ENCODE assay signal across 13 cellular contexts in the genomic region with DNA sequence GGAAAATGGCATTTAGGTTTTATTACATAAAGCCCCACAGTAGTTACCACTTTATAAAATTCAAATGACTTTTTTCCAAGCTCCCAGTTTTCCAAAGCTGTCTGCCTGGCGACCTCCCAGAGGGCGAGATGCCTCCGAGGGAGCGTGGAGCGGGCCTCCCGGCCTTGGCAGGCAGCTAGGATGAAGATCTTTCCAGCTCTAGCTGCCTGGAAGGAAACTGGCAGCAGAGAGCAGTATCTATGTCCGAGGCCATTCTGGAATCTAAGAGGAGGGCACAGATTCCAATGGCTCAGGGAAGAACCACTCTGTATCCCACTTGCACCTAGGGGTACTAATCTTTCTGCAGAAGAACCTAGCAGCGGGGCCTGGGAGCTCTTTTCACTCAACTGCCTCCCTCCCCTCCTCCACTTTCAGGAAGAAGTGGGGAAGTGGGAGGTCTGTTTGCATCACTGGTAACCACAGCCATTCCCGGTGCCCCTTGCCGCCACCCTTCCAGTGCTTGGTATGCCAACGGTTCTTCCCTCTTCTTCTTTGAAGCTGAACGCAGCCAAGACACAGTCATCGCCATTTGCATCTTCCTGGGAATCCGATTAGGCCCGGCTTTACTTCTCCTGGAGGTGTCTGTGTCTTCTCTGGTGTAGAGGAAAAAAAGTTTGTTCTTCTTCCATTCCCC. TPM values are rescaled to one million over a fixed set of nuclear protein-coding genes. Genes with fewer than 3 reads are reported as not detected.
DNase-seq lines count a peak whose midpoint lies in the region; ATAC-seq, FAIRE-seq and TF ChIP-seq lines count a peak whose summit lies in the region.
"Had no signal": no experiment of that assay in that cellular context is flagged by ENCODE, and none has a peak within 500 bp of the region (broad histone marks: within the 10 kb centered on the region; RNA-seq: fewer than 3 reads in every experiment).

No MANE protein-coding gene starts in this region.

- H3K27me3 ChIP-seq in GM12878 (replicated peaks in 1 of 2; ENCODE audit: control insufficient read depth in 2 of 2, insufficient read depth in 2 of 2, low read length in 1 of 2) (no peaks in the 10 kb centered on the region; a peak in 1 of 4 replicates), mesendoderm (ENCODE audit: insufficient read depth, low read length, poor library complexity) (no peaks in the 10 kb centered on the region), SK-N-SH (ENCODE audit: insufficient read depth) (no peaks in the 10 kb centered on the region; the same call in 1 of the 2 replicates)

- POLR2A ChIA-PET in GM12878 (lab: Charles Lee) (interaction anchor here (0.6 kb wide), 1 partner anchor 42 kb away, joined by 3 read pairs; no protein-coding TSS in a partner anchor), SK-N-SH (lab: Yijun Ruan, JAX) (no interaction called here)

- H3K9ac ChIP-seq in GM12878 (ENCODE audit: control insufficient read depth, insufficient read depth, low read length) (no peak overlapping the region), mesendoderm (ENCODE audit: low read length) (no peak overlapping the region), SK-N-SH (no peak overlapping the region), kidney (ENCODE audit: low read length in 2 of 2) (no peak overlapping the region)

- no peaks in the 10 kb centered on the region for H3K9me2 ChIP-seq in SK-N-SH

- H2AK5ac ChIP-seq in mesendoderm (ENCODE audit: low read length) = no peak overlapping the region

- RAD21 ChIA-PET in GM12878 (lab: Charles Lee; ENCODE audit: unreplicated experiment) = interaction anchor here (0.9 to 1.1 kb wide), 2 partner anchors 34 to 187 kb away, joined by 3 read pairs; no protein-coding TSS in a partner anchor

- peaks cover 5% of the 10 kb centered on the region for H3K4me1 ChIP-seq in GM12878 (ENCODE audit: control insufficient read depth, insufficient read depth, low read length)
- no peaks in the 10 kb centered on the region for H3K4me1 ChIP-seq in mesendoderm (ENCODE audit: control insufficient read depth, low read depth, low read length)
- no peaks in the 10 kb centered on the region for H3K4me1 ChIP-seq in SK-N-SH (ENCODE audit: control insufficient read depth in 1 of 2, insufficient read depth in 2 of 2, low read depth in 1 of 2, low read length in 1 of 2)
- no peaks in the 10 kb centered on the region for H3K4me1 ChIP-seq in kidney (ENCODE audit: control insufficient read depth in 1 of 2, insufficient read depth in 1 of 2, low read depth in 1 of 2, low read length in 2 of 2)
- H3K4me1 ChIP-seq: prostate gland had no signal

- H3K4ac ChIP-seq in mesendoderm (ENCODE audit: low read depth, low read length) = no peak overlapping the region

- H2AFZ ChIP-seq in GM12878 (ENCODE audit: control insufficient read depth, low read depth, low read length) = peak overlapping the region; percentile 15; the same call in 1 of the 2 replicates
- H2AFZ ChIP-seq in SK-N-SH (ENCODE audit: low read depth) = no peak overlapping the region

- in situ Hi-C loops in GM12878 (cut with MboI) = no loop called here

- WGBS in GM12878 (ENCODE audit: insufficient coverage, insufficient replicate concordance, low lambda C conversion rate, missing lambda C conversion rate) = 52% methylated on average over 15 of the region's 15 CpGs
- no CpG with 5 or more reads among the region's 15 CpGs for WGBS in mesendoderm (ENCODE audit: extremely low coverage, insufficient coverage, low lambda C conversion rate)
- WGBS in SK-N-SH (ENCODE audit: low lambda C conversion rate) = 76% methylated on average over 15 of the region's 15 CpGs

- DNase-seq in Ammon's horn (ENCODE audit: low spot score) (peak; percentile 46), KG1 (lab: John Stamatoyannopoulos, UW) (peak; percentile 66), GM12878 (ENCODE audit: low read depth, low spot score) (no peak), mesendoderm (peak; percentile 43), SK-N-SH (no peak), kidney (no peak)
- DNase-seq in activated CD4-positive, CD25-positive, alpha-beta regulatory T cell treated with anti-CD3 and anti-CD28 coated beads, Interleukin-2, amount 50 U/mL, for 72 hours = no peak
- DNase-seq: kidney glomerular epithelial cell had no signal

- intact Hi-C loops in GM12878 (cut with micrococcal nuclease; ENCODE audit: unreplicated experiment) (no loop called here), kidney (cut with DNase I) (no loop called here)

- H4K20me1 ChIP-seq in GM12878 (ENCODE audit: control insufficient read depth, insufficient read depth) = no peaks in the 10 kb centered on the region
- no peaks in the 10 kb centered on the region for H4K20me1 ChIP-seq in SK-N-SH (ENCODE audit: insufficient read depth)

- H3K4me3 ChIP-seq in GM12878 (no peak overlapping the region), mesendoderm (ENCODE audit: low read length) (no peak overlapping the region), SK-N-SH (ENCODE audit: low read depth in 2 of 2, low read length in 1 of 2) (no peak overlapping the region), kidney (ENCODE audit: low read length in 2 of 2) (no peak overlapping the region)
- H3K4me3 ChIP-seq: prostate gland had no signal

- CTCF ChIA-PET in GM12878 (lab: Yijun Ruan, JAX) = no interaction called here
- CTCF ChIA-PET in SK-N-SH (lab: Yijun Ruan, JAX) = interaction anchor here (1.0 kb wide), 2 partner anchors 19 to 205 kb away, joined by 3 to 4 read pairs; no protein-coding TSS in a partner anchor

- SMC1A ChIA-PET in GM12878 (lab: Charles Lee; ENCODE audit: uncharacterized antibody, unreplicated experiment) = interaction anchor here (0.8 to 1.3 kb wide), 2 partner anchors 23 to 80 kb away, joined by 3 read pairs; no protein-coding TSS in a partner anchor

- no TSS peak for BruUV-seq in GM12878 (replicated peaks; lab: Mats Ljungman, UMichigan)

- no peak overlapping the region for H4K8ac ChIP-seq in mesendoderm (ENCODE audit: low read depth, low read length)

- no peak overlapping the region for H2BK15ac ChIP-seq in mesendoderm (replicated peaks; ENCODE audit: low read depth)

- H3K9me3 ChIP-seq in GM12878 (replicated peaks; ENCODE audit: control insufficient read depth, insufficient read depth, low read length) (no peaks in the 10 kb centered on the region), SK-N-SH (no peaks in the 10 kb centered on the region), kidney (ENCODE audit: control insufficient read depth in 1 of 2, low read length in 2 of 2) (no peaks in the 10 kb centered on the region)
- H3K9me3 ChIP-seq: prostate gland had no signal

- no peaks in the 10 kb centered on the region for H3K36me3 ChIP-seq in GM12878 (ENCODE audit: control insufficient read depth in 2 of 2, insufficient read depth in 2 of 2, low read length in 1 of 2)
- H3K36me3 ChIP-seq in mesendoderm (ENCODE audit: control insufficient read depth, insufficient read depth, low read length) = no peaks in the 10 kb centered on the region
- H3K36me3 ChIP-seq in SK-N-SH (replicated peaks in 1 of 2; ENCODE audit: control insufficient read depth in 1 of 2, insufficient read depth in 2 of 2, low read length in 1 of 2) = no peaks in the 10 kb centered on the region
- H3K36me3 ChIP-seq in kidney (ENCODE audit: control insufficient read depth in 1 of 2, insufficient read depth in 2 of 2, low read length in 2 of 2) = no peaks in the 10 kb centered on the region
- H3K36me3 ChIP-seq: prostate gland had no signal

- TF ChIP-seq EP300 in GM12878 (IDR thresholded peaks at IDR 0.05; ENCODE audit: borderline replicate concordance in 1 of 2, control insufficient read depth in 1 of 2, low read depth in 2 of 2, low read length in 2 of 2) (no peak), SK-N-SH (IDR thresholded peaks at IDR 0.05; ENCODE audit: borderline replicate concordance in 1 of 2, low read depth in 1 of 2, low read length in 1 of 2) (no peak)

- TF ChIP-seq RAD21 in GM12878 (IDR thresholded peaks at IDR 0.05; ENCODE audit: insufficient read depth, low read depth, low read length) (no peak), SK-N-SH (IDR thresholded peaks at IDR 0.05; ENCODE audit: low read length) (no peak)

- H3K27ac ChIP-seq in GM12878 (ENCODE audit: control insufficient read depth, insufficient read depth) (no peak overlapping the region), mesendoderm (ENCODE audit: low read depth, low read length) (no peak overlapping the region), SK-N-SH (ENCODE audit: low read depth in 2 of 2, low read length in 1 of 2) (no peak overlapping the region), kidney (ENCODE audit: low read depth in 2 of 2, low read length in 2 of 2) (no peak overlapping the region)
- H3K27ac ChIP-seq: C4-2B, prostate gland had no signal

- TF ChIP-seq CTCF in GM12878 (IDR thresholded peaks at IDR 0.05 in 2 of 3, conservative IDR thresholded peaks at IDR 0.05 in 1 of 3; ENCODE audit: control insufficient read depth in 2 of 3, extremely low read depth in 1 of 3, insufficient read depth in 1 of 3, low read depth in 3 of 3, low read length in 3 of 3) (no peak), SK-N-SH (IDR thresholded peaks at IDR 0.05) (no peak), kidney (IDR thresholded peaks at IDR 0.05; ENCODE audit: borderline replicate concordance, extremely low read depth, insufficient read depth) (no peak)

- no peak overlapping the region for H2BK120ac ChIP-seq in mesendoderm (ENCODE audit: low read depth, low read length)

- H3F3A ChIP-seq in SK-N-SH (replicated peaks; ENCODE audit: insufficient read depth) = no peaks in the 10 kb centered on the region

- ATAC-seq in GM12878 (no peak), HG03097 (IDR thresholded peaks at IDR 0.05; ENCODE audit: low FRiP score, unreplicated experiment) (no peak)
- ATAC-seq: SK-N-SH treated with all-trans-retinoic acid at 6 μM for 48 hours had no signal

- H3K79me1 ChIP-seq in mesendoderm (ENCODE audit: low read length) = no peaks in the 10 kb centered on the region

- H4K5ac ChIP-seq in mesendoderm (ENCODE audit: low read length) = no peak overlapping the region

- no peak overlapping the region for H3K56ac ChIP-seq in mesendoderm (ENCODE audit: low read length)

- FAIRE-seq in GM12878 (lab: Jason Lieb, UNC) = no peak
- FAIRE-seq in kidney (lab: Jason Lieb, UNC) = no peak
- FAIRE-seq: urothelium cell line had no signal

- no peak for TF ChIP-seq POLR2A in GM12878 (IDR thresholded peaks at IDR 0.05; ENCODE audit: low read depth, low read length)

- no peak overlapping the region for H2BK5ac ChIP-seq in mesendoderm (ENCODE audit: low read length)

- no peak overlapping the region for H3K23ac ChIP-seq in mesendoderm (ENCODE audit: low read length)

- H3K4me2 ChIP-seq in GM12878 (ENCODE audit: control insufficient read depth, insufficient read depth) = no peak overlapping the region
- no peak overlapping the region for H3K4me2 ChIP-seq in mesendoderm (ENCODE audit: low read length)
- no peak overlapping the region for H3K4me2 ChIP-seq in SK-N-SH

- H3K18ac ChIP-seq in mesendoderm (ENCODE audit: low read length) = no peak overlapping the region

- H3K79me2 ChIP-seq in GM12878 (ENCODE audit: control insufficient read depth, insufficient read depth, low read length) (no peaks in the 10 kb centered on the region), mesendoderm (ENCODE audit: control insufficient read depth, insufficient read depth, low read length) (no peaks in the 10 kb centered on the region), SK-N-SH (ENCODE audit: insufficient read depth) (no peaks in the 10 kb centered on the region)

RNA-seq across cellular contexts. Expression of a gene that starts 47.4 kb away (rescaled TPM):
- total RNA-seq in GM12878 (2013; cell fraction: nucleolus; rRNA removed) = 313 and 326 TPM in 2 replicates
- total RNA-seq in GM12878 (2014; rRNA removed) = 24.5 and 31.6 TPM in 2 replicates
- total RNA-seq in GM12878 (2014; rRNA removed; fragmentation: Illumina TruSeq; extraction: Trizol) = 33.0 and 33.6 TPM in 2 replicates
- total RNA-seq in GM12878 (2021) = 43.9 and 46.5 TPM in 2 replicates
- polyA plus RNA-seq in GM12878 (2011; ENCODE audit: low read depth) = 28.0 TPM
- polyA plus RNA-seq in GM12878 (2011; rRNA removed) = 87.6 and 109 TPM in 2 replicates
- 38.0 and 41.1 TPM in 2 replicates for polyA plus RNA-seq in GM12878 (2011; cell fraction: cytosol; rRNA removed)
- polyA plus RNA-seq in GM12878 (2011; cell fraction: nucleus; rRNA removed) = 62.9 and 108 TPM in 2 replicates
- 50.2 and 56.7 TPM in 2 replicates for polyA plus RNA-seq in GM12878 (2012)
- polyA plus RNA-seq in GM12878 (2014; fragmentation: Illumina TruSeq; extraction: Trizol) = 46.3 and 53.9 TPM in 2 replicates
- polyA plus RNA-seq in GM12878 (2014; fragmentation: Nextera tagmentation; extraction: Ambion mirVana) = 10 to 100 TPM; 24.8 to 39.2 TPM
- polyA plus RNA-seq in GM12878 (2014; rRNA removed) = 20.7 and 26.0 TPM in 2 replicates
- 10 to 100 TPM; 58.3 to 60.6 TPM for polyA plus RNA-seq in GM12878 (2016; fragmentation: Nextera tagmentation; extraction: Ambion mirVana)
- polyA minus RNA-seq in GM12878 (2011; rRNA and poly(A)+ RNA removed) = 66.1 and 88.3 TPM in 2 replicates
- 21.9 and 28.4 TPM in 2 replicates for polyA minus RNA-seq in GM12878 (2011; cell fraction: cytosol; rRNA and poly(A)+ RNA removed)
- polyA minus RNA-seq in GM12878 (2011; cell fraction: nucleus; rRNA and poly(A)+ RNA removed) = 85.2 and 121 TPM in 2 replicates
- 77.2 TPM for polyA plus RNA-seq in mesendoderm (2013, experiment 1 of 2)
- 77.5 TPM for polyA plus RNA-seq in mesendoderm (2013, experiment 2 of 2)
- 13.8 and 16.4 TPM in 2 replicates for polyA plus RNA-seq in SK-N-SH (2012; rRNA removed)
- polyA plus RNA-seq in SK-N-SH (2012; cell fraction: cytosol; rRNA removed) = 14.2 and 16.3 TPM in 2 replicates
- 29.8 and 46.5 TPM in 2 replicates for polyA plus RNA-seq in SK-N-SH (2012; cell fraction: nucleus; rRNA removed)
- 77.6 TPM for total RNA-seq in kidney
- 28.5 TPM for polyA plus RNA-seq in kidney (ENCODE audit: insufficient read depth, low read depth, low replicate concordance)

Comparison
In these comparisons a context has a peak if more than half of its experiments do, and no peak if none do; other contexts are left out.
1. DNase-seq: peak in Ammon's horn (single experiment), KG1 (single experiment) and mesendoderm (single experiment); none in GM12878 (single experiment), SK-N-SH (single experiment), kidney (single experiment) and activated CD4-positive, CD25-positive, alpha-beta regulatory T cell treated with anti-CD3 and anti-CD28 coated beads, Interleukin-2, amount 50 U/mL, for 72 hours (single experiment).